In the genomic region with DNA sequence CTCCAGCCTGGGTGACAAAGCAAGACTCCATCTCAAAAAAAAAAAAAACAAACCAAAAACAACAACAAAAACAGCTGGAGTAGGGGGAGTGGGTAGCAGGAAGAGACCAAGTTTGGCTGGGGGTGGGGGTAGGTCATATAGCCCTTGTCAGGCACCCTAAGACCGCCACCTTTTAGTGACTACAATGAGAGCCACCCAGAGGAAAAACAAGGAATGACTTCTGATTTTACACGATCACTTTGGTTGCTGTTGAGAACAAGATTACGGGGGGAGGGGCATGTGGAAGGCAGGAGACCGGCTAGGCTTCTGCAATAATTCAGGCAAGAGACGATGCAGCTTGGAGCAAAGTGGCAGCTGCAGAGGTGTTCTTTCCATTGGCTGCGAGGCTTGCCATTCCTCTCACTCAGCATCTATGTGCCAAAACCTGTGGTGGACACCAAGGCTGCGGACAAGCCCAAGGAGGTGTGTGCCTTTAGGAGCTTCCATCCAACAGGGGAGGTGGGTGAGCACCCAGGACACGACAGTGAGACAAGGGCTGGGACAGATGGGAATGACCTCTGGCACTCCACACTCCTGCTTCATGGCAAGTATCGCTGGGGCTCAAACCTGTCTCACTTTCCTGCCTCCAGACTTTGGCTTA, we compare ENCODE assay signal across 8 cellular contexts. TPM values are rescaled to one million over a fixed set of nuclear protein-coding genes. Genes with fewer than 3 reads are reported as not detected.
A peak's percentile ranks its signal among the peaks of the same experiment; 100 is the strongest.
DNase-seq lines count a peak whose midpoint lies in the region; ATAC-seq, FAIRE-seq and TF ChIP-seq lines count a peak whose summit lies in the region.

No MANE protein-coding gene starts in this region.

- FAIRE-seq in keratinocyte (lab: Jason Lieb, UNC) = peak; percentile 17

- H3K36me3 ChIP-seq in Caco-2 (ENCODE audit: control insufficient read depth, insufficient read depth, low read length) (peaks cover 6% of the 10 kb centered on the region), KMS-11 (ENCODE audit: insufficient read depth) (no peaks in the 10 kb centered on the region), keratinocyte (ENCODE audit: control insufficient read depth in 2 of 2, extremely low read depth in 1 of 2, insufficient read depth in 2 of 2, low read length in 2 of 2) (peaks cover 6 to 26% of the 10 kb centered on the region in 2 experiments)

- H3K27me3 Mint-ChIP-seq in Caco-2 (ENCODE audit: insufficient read depth, unreplicated experiment) = no peaks in the 10 kb centered on the region
- H3K27me3 Mint-ChIP-seq in activated CD8-positive, alpha-beta T cell treated with anti-CD3 and anti-CD28 coated beads, Interleukin-2, amount 10 ng/mL, durations not matched to agents 7 days and 5 days (ENCODE audit: low read depth) = no peaks in the 10 kb centered on the region

- DNase-seq in Caco-2 (peak in 1 of 2 experiments; percentile 48), keratinocyte (ENCODE audit: low read depth, low spot score) (no peak), T-helper 9 cell (no peak), left ventricle myocardium superior (no peak)
- peak; percentile 45 for DNase-seq in activated CD8-positive, alpha-beta T cell treated with anti-CD3 and anti-CD28 coated beads, Interleukin-2, amount 10 ng/mL, durations not matched to agents 7 days and 5 days
- no peak for DNase-seq in stimulated activated CD4-positive, alpha-beta T cell treated with anti-CD3 and anti-CD28 coated beads, Interleukin-12 subunit alpha, Interleukin-12 subunit beta, amount 100 ng/mL, for 4 hours

- H2AFZ ChIP-seq in KMS-11 (ENCODE audit: low read depth) = no peak overlapping the region
- no peak overlapping the region for H2AFZ ChIP-seq in keratinocyte (ENCODE audit: control insufficient read depth, low read length)

- H3K4me1 Mint-ChIP-seq in Caco-2 (ENCODE audit: low read depth, unreplicated experiment) = peaks cover 38% of the 10 kb centered on the region
- H3K4me1 Mint-ChIP-seq in activated CD8-positive, alpha-beta T cell treated with anti-CD3 and anti-CD28 coated beads, Interleukin-2, amount 10 ng/mL, durations not matched to agents 7 days and 5 days (ENCODE audit: low read depth) = peaks cover 74% of the 10 kb centered on the region

- peaks cover 70% of the 10 kb centered on the region for H3K36me3 Mint-ChIP-seq in Caco-2 (ENCODE audit: insufficient read depth, unreplicated experiment)
- peaks cover 47% of the 10 kb centered on the region for H3K36me3 Mint-ChIP-seq in activated CD8-positive, alpha-beta T cell treated with anti-CD3 and anti-CD28 coated beads, Interleukin-2, amount 10 ng/mL, durations not matched to agents 7 days and 5 days (ENCODE audit: low read depth)

- ATAC-seq in activated CD8-positive, alpha-beta T cell treated with anti-CD3 and anti-CD28 coated beads, Interleukin-2, amount 10 ng/mL, durations not matched to agents 7 days and 5 days = no peak
- ATAC-seq in GM18861 (IDR thresholded peaks at IDR 0.05; ENCODE audit: unreplicated experiment) (no peak), left ventricle myocardium superior (no peak)

- H4K20me1 ChIP-seq in KMS-11 (ENCODE audit: insufficient read depth) (no peaks in the 10 kb centered on the region), keratinocyte (ENCODE audit: control insufficient read depth, extremely low read depth, insufficient read depth, low read length) (peaks cover 24% of the 10 kb centered on the region)

- H3K27ac ChIP-seq in KMS-11 = no peak overlapping the region
- H3K27ac ChIP-seq in keratinocyte (ENCODE audit: control insufficient read depth, insufficient read depth, low read length) = no peak overlapping the region

- intact Hi-C loops in Caco-2 (cut with micrococcal nuclease; ENCODE audit: unreplicated experiment) = loop anchor here (5.0 kb wide), 1 partner anchor 39 kb away; no protein-coding TSS in a partner anchor
- intact Hi-C loops in left ventricle myocardium superior (cut with micrococcal nuclease) = loop anchor here (10.0 kb wide), 1 partner anchor 504 kb away; no protein-coding TSS in a partner anchor

- H3K9ac ChIP-seq in KMS-11 (no peak overlapping the region), keratinocyte (ENCODE audit: control insufficient read depth, extremely low read depth, insufficient read depth, low read length) (peak overlapping the region; percentile 89)

- TF ChIP-seq CTCF in Caco-2 (IDR thresholded peaks at IDR 0.05; ENCODE audit: insufficient read depth in 1 of 2, low read depth in 1 of 2, low read length in 1 of 2, severe bottlenecking in 1 of 2, unreplicated experiment in 1 of 2) (peak in 1 of 2 experiments; percentile 11), KMS-11 (conservative IDR thresholded peaks at IDR 0.05; ENCODE audit: low read depth, low read length) (peak; percentile 48), keratinocyte (optimal IDR thresholded peaks at IDR 0.05 in 1 of 3, IDR thresholded peaks at IDR 0.05 in 1 of 3, conservative IDR thresholded peaks at IDR 0.05 in 1 of 3; ENCODE audit: extremely low read depth in 1 of 3, insufficient read depth in 2 of 3, low read length in 3 of 3) (peak in 2 of 3 experiments; percentile 24 to 43)

- no peaks in the 10 kb centered on the region for H3K9me3 Mint-ChIP-seq in Caco-2 (ENCODE audit: unreplicated experiment)
- no peaks in the 10 kb centered on the region for H3K9me3 Mint-ChIP-seq in activated CD8-positive, alpha-beta T cell treated with anti-CD3 and anti-CD28 coated beads, Interleukin-2, amount 10 ng/mL, durations not matched to agents 7 days and 5 days (ENCODE audit: insufficient read depth)

- peak overlapping the region; percentile 94 for H3K4me3 Mint-ChIP-seq in Caco-2 (ENCODE audit: unreplicated experiment)
- peak overlapping the region; percentile 98 for H3K4me3 Mint-ChIP-seq in activated CD8-positive, alpha-beta T cell treated with anti-CD3 and anti-CD28 coated beads, Interleukin-2, amount 10 ng/mL, durations not matched to agents 7 days and 5 days

- H3K27ac Mint-ChIP-seq in Caco-2 (ENCODE audit: unreplicated experiment) = peak overlapping the region; percentile 27
- H3K27ac Mint-ChIP-seq in activated CD8-positive, alpha-beta T cell treated with anti-CD3 and anti-CD28 coated beads, Interleukin-2, amount 10 ng/mL, durations not matched to agents 7 days and 5 days = peak overlapping the region; percentile 22

- H3K27me3 ChIP-seq in Caco-2 (replicated peaks; ENCODE audit: control insufficient read depth, insufficient read depth, low read length) (no peaks in the 10 kb centered on the region), KMS-11 (ENCODE audit: insufficient read depth, low read depth) (no peaks in the 10 kb centered on the region), keratinocyte (ENCODE audit: control insufficient read depth, extremely low read depth, insufficient read depth, low read length) (no peaks in the 10 kb centered on the region)

- H3K9me3 ChIP-seq in Caco-2 = no peaks in the 10 kb centered on the region
- no peaks in the 10 kb centered on the region for H3K9me3 ChIP-seq in keratinocyte (ENCODE audit: control insufficient read depth, low read depth, low read length)

- dilution Hi-C loops in keratinocyte (cut with MboI; ENCODE audit: extremely low pct_ligation_motif_present, low sequenced_read_pairs) = no loop called here

- POLR2A ChIA-PET in Caco-2 (lab: Charles Lee) = interaction anchor here (0.6 kb wide), 1 partner anchor 16 kb away, joined by 3 read pairs; no protein-coding TSS in a partner anchor
- POLR2A ChIA-PET in activated CD8-positive, alpha-beta T cell treated with anti-CD3 and anti-CD28 coated beads, Interleukin-2, amount 10 ng/mL, durations not matched to agents 7 days and 5 days (lab: Charles Lee) = interaction anchor here (0.7 to 4.8 kb wide), 6 partner anchors 9 to 242 kb away, joined by 3 to 75 read pairs (median 4); a partner anchor contains a TSS

- H3K4me3 ChIP-seq in Caco-2 (ENCODE audit: low read depth, low read length) (no peak overlapping the region), KMS-11 (IDR thresholded peaks at IDR 0.05; ENCODE audit: insufficient read depth, low read depth, low read length) (no peak overlapping the region), keratinocyte (ENCODE audit: control insufficient read depth in 2 of 3, extremely low read depth in 1 of 3, insufficient read depth in 2 of 3, low read depth in 1 of 3, low read length in 3 of 3) (peak overlapping the region in 2 of 3 experiments; percentile 76 to 94)

- H3K4me1 ChIP-seq in Caco-2 = peaks cover 41% of the 10 kb centered on the region
- peaks cover 42% of the 10 kb centered on the region for H3K4me1 ChIP-seq in KMS-11 (ENCODE audit: low read depth, poor library complexity, severe bottlenecking)
- peaks cover 48% of the 10 kb centered on the region for H3K4me1 ChIP-seq in keratinocyte (ENCODE audit: control insufficient read depth, extremely low read depth, insufficient read depth, low read length)

- no TSS peak for BruUV-seq in Caco-2 (replicated peaks; lab: Mats Ljungman, UMichigan)

- CTCF ChIA-PET in Caco-2 (lab: Charles Lee) = interaction anchor here (1.1 kb wide), 1 partner anchor 11 kb away, joined by 6 read pairs; a partner anchor contains a TSS
- CTCF ChIA-PET in activated CD8-positive, alpha-beta T cell treated with anti-CD3 and anti-CD28 coated beads, Interleukin-2, amount 10 ng/mL, durations not matched to agents 7 days and 5 days (lab: Charles Lee) = interaction anchor here (0.7 to 8.7 kb wide), 16 partner anchors 8 to 546 kb away, joined by 3 to 264 read pairs (median 10); a partner anchor contains a TSS

- H3K79me2 ChIP-seq in KMS-11 (ENCODE audit: insufficient read depth, low read depth) (peaks cover 21% of the 10 kb centered on the region; the same call in 1 of the 2 replicates), keratinocyte (ENCODE audit: control insufficient read depth, insufficient read depth, low read length) (peaks cover 38% of the 10 kb centered on the region)

- H3K4me2 ChIP-seq in KMS-11 (peak overlapping the region; percentile 71), keratinocyte (ENCODE audit: control insufficient read depth, extremely low read depth, insufficient read depth, low read depth, low read length) (peak overlapping the region; percentile 99)

- H3K9me1 ChIP-seq in keratinocyte (ENCODE audit: control insufficient read depth, extremely low read depth, insufficient read depth, low read length) = peaks cover 2% of the 10 kb centered on the region

RNA-seq across cellular contexts. Expression of a gene that starts 1.7 kb away (rescaled TPM):
- total RNA-seq in Caco-2 (2022) = 85.8 and 88.0 TPM in 2 replicates
- total RNA-seq in activated CD8-positive, alpha-beta T cell treated with anti-CD3 and anti-CD28 coated beads, Interleukin-2, amount 10 ng/mL, durations not matched to agents 7 days and 5 days = 10 to 100 TPM; 80.1 to 80.2 TPM
- 66.1 to 70.7 TPM (median 67.3 TPM) in 3 replicates for polyA plus RNA-seq in keratinocyte
- 91.2 TPM for polyA plus RNA-seq in keratinocyte (2011; ENCODE audit: low read depth)
- 37.2 and 76.5 TPM in 2 replicates for polyA plus RNA-seq in keratinocyte (2011; cell fraction: cytosol; rRNA removed)
- 25.9 and 26.1 TPM in 2 replicates for polyA plus RNA-seq in keratinocyte (2011; cell fraction: nucleus; rRNA removed)
- polyA plus RNA-seq in keratinocyte (2012; ENCODE audit: low replicate concordance) = 52.4 and 75.3 TPM in 2 replicates
- polyA minus RNA-seq in keratinocyte = 8.6 to 9.8 TPM (median 8.7 TPM) in 3 replicates
- 36.4 TPM for polyA minus RNA-seq in keratinocyte (2011; cell fraction: cytosol; rRNA and poly(A)+ RNA removed)
- polyA minus RNA-seq in keratinocyte (2011; cell fraction: nucleus; rRNA and poly(A)+ RNA removed) = 6.0 and 6.7 TPM in 2 replicates
- total RNA-seq in left ventricle myocardium superior = 58.1 TPM

RNA-seq across cellular contexts. Expression of a gene that starts 10.4 kb away (rescaled TPM):
- 610 and 647 TPM in 2 replicates for total RNA-seq in Caco-2 (2022)
- total RNA-seq in activated CD8-positive, alpha-beta T cell treated with anti-CD3 and anti-CD28 coated beads, Interleukin-2, amount 10 ng/mL, durations not matched to agents 7 days and 5 days = 100 to 1,000 TPM; 412 to 426 TPM
- 590 to 629 TPM (median 597 TPM) in 3 replicates for polyA plus RNA-seq in keratinocyte
- polyA plus RNA-seq in keratinocyte (2011; ENCODE audit: low read depth) = 405 TPM
- polyA plus RNA-seq in keratinocyte (2011; cell fraction: cytosol; rRNA removed) = 667 and 669 TPM in 2 replicates
- polyA plus RNA-seq in keratinocyte (2011; cell fraction: nucleus; rRNA removed) = 723 and 754 TPM in 2 replicates
- 334 and 628 TPM in 2 replicates for polyA plus RNA-seq in keratinocyte (2012; ENCODE audit: low replicate concordance)
- 96.8 to 185 TPM (median 173 TPM) in 3 replicates for polyA minus RNA-seq in keratinocyte
- polyA minus RNA-seq in keratinocyte (2011; cell fraction: cytosol; rRNA and poly(A)+ RNA removed) = 150 TPM
- polyA minus RNA-seq in keratinocyte (2011; cell fraction: nucleus; rRNA and poly(A)+ RNA removed) = 73.9 and 83.2 TPM in 2 replicates
- 214 TPM for total RNA-seq in left ventricle myocardium superior

RNA-seq across cellular contexts. Expression of a gene that starts 28.7 kb away (rescaled TPM):
- total RNA-seq in Caco-2 (2022) (47.4 and 49.4 TPM in 2 replicates), left ventricle myocardium superior (16.1 TPM)
- total RNA-seq in activated CD8-positive, alpha-beta T cell treated with anti-CD3 and anti-CD28 coated beads, Interleukin-2, amount 10 ng/mL, durations not matched to agents 7 days and 5 days = 10 to 100 TPM; 37.9 to 38.2 TPM
- polyA plus RNA-seq in keratinocyte = 13.8 to 27.6 TPM (median 18.4 TPM) in 3 replicates
- 6.3 TPM for polyA plus RNA-seq in keratinocyte (2011; ENCODE audit: low read depth)
- 22.8 and 24.0 TPM in 2 replicates for polyA plus RNA-seq in keratinocyte (2011; cell fraction: cytosol; rRNA removed)
- polyA plus RNA-seq in keratinocyte (2011; cell fraction: nucleus; rRNA removed) = 23.9 and 24.4 TPM in 2 replicates
- polyA plus RNA-seq in keratinocyte (2012; ENCODE audit: low replicate concordance) = 13.7 and 26.1 TPM in 2 replicates
- 22.7 to 51.9 TPM (median 30.8 TPM) in 3 replicates for polyA minus RNA-seq in keratinocyte
- 26.7 TPM for polyA minus RNA-seq in keratinocyte (2011; cell fraction: cytosol; rRNA and poly(A)+ RNA removed)
- 20.7 and 28.1 TPM in 2 replicates for polyA minus RNA-seq in keratinocyte (2011; cell fraction: nucleus; rRNA and poly(A)+ RNA removed)

RNA-seq across cellular contexts. Expression of a gene that starts 39.7 kb away (rescaled TPM):
- total RNA-seq in Caco-2 (2022) (not detected in 2 replicates), left ventricle myocardium superior (not detected)
- total RNA-seq in activated CD8-positive, alpha-beta T cell treated with anti-CD3 and anti-CD28 coated beads, Interleukin-2, amount 10 ng/mL, durations not matched to agents 7 days and 5 days = under 1 TPM; 0.60 to 0.74 TPM
- not detected in 3 replicates for polyA plus RNA-seq in keratinocyte
- not detected for polyA plus RNA-seq in keratinocyte (2011; ENCODE audit: low read depth)
- 0.01 TPM in 1 of 2 replicates, not detected in the other for polyA plus RNA-seq in keratinocyte (2011; cell fraction: cytosol; rRNA removed)
- polyA plus RNA-seq in keratinocyte (2011; cell fraction: nucleus; rRNA removed) = 0.01 TPM in 1 of 2 replicates, not detected in the other
- not detected in 2 replicates for polyA plus RNA-seq in keratinocyte (2012; ENCODE audit: low replicate concordance)
- polyA minus RNA-seq in keratinocyte = 0.07 TPM in 1 of 3 replicates, not detected in the others
- not detected for polyA minus RNA-seq in keratinocyte (2011; cell fraction: cytosol; rRNA and poly(A)+ RNA removed)
- polyA minus RNA-seq in keratinocyte (2011; cell fraction: nucleus; rRNA and poly(A)+ RNA removed) = not detected in 2 replicates

Comparison
In these comparisons a context has a peak if more than half of its experiments do, and no peak if none do; other contexts are left out.
1. H3K4me3 ChIP-seq: peak in keratinocyte (2 of 3); none in Caco-2 (single experiment) and KMS-11 (single experiment).